Comparison of ENCODE assay signal across 8 cellular contexts in genomic region chr2:71157124-71157802, GRCh38. TPM values are rescaled to one million over a fixed set of nuclear protein-coding genes. Genes with fewer than 3 reads are reported as not detected.
A peak's percentile ranks its signal among the peaks of the same experiment; 100 is the strongest.
DNase-seq lines count a peak whose midpoint lies in the region; ATAC-seq and TF ChIP-seq lines count a peak whose summit lies in the region.

No MANE protein-coding gene starts in this region.

- H3K27ac ChIP-seq in upper lobe of right lung: no peak overlapping the region

- no peaks in the 10 kb centered on the region for H3K27me3 ChIP-seq in upper lobe of right lung

- peak; percentile 62 for TF ChIP-seq CTCF in upper lobe of right lung (IDR thresholded peaks at IDR 0.05)

- ATAC-seq in upper lobe of right lung (peak; percentile 83), HG03442 (IDR thresholded peaks at IDR 0.05; ENCODE audit: unreplicated experiment) (no peak)

- no peaks in the 10 kb centered on the region for H3K4me1 ChIP-seq in upper lobe of right lung

- intact Hi-C loops in head of caudate nucleus (cut with DNase I) (no loop called here), posterior cingulate gyrus (cut with DNase I) (loop anchor here (1.0 kb wide), 1 partner anchor 353 kb away; no protein-coding TSS in a partner anchor), upper lobe of right lung (cut with DNase I) (no loop called here)

- POLR2A ChIA-PET in HEK293T (lab: Yijun Ruan, JAX): interaction anchor here (1.0 to 1.1 kb wide), 2 partner anchors 89 to 175 kb away, joined by 3 read pairs; partner anchors contain the start of genes NAGK and ZNF638

- no peaks in the 10 kb centered on the region for H3K36me3 ChIP-seq in upper lobe of right lung

- CTCF ChIA-PET in HEK293T (lab: Yijun Ruan, JAX): interaction anchor here (0.7 to 3.7 kb wide), 5 partner anchors 9 to 348 kb away, joined by 3 to 11 read pairs (median 3); no protein-coding TSS in a partner anchor

- H3K9me3 ChIP-seq in upper lobe of right lung: no peaks in the 10 kb centered on the region

- no peak overlapping the region for H3K4me3 ChIP-seq in upper lobe of right lung

- peak; percentile 24 for DNase-seq in COLO829 (ENCODE audit: low spot score)
- DNase-seq in HEK293T (ENCODE audit: extremely low spot score): peak; percentile 76
- peak; percentile 56 for DNase-seq in activated naive CD4-positive, alpha-beta T cell treated with Interleukin-2 at 50 U/mL for 16 hours
- DNase-seq in head of caudate nucleus: peak; percentile 61 to 92 (median 78)
- peak in 9 of 10 donors; percentile 17 to 94 (median 75) for DNase-seq in posterior cingulate gyrus
- no peak for DNase-seq in upper lobe of right lung

TF ChIP-seq in HEK293T, 16 proteins besides CTCF, POLR2A, EP300 and RAD21:
- TF ChIP-seq LEF1 (IDR thresholded peaks at IDR 0.05; ENCODE audit: borderline replicate concordance) (no peak), FOXK2 (IDR thresholded peaks at IDR 0.05) (no peak), SP1 (IDR thresholded peaks at IDR 0.05) (no peak), ARNT (IDR thresholded peaks at IDR 0.05) (no peak), FOXA1 (IDR thresholded peaks at IDR 0.05) (no peak), NFRKB (IDR thresholded peaks at IDR 0.05) (no peak), PKNOX1 (IDR thresholded peaks at IDR 0.05) (no peak), TARDBP (IDR thresholded peaks at IDR 0.05) (no peak), CTBP1 (IDR thresholded peaks at IDR 0.05; ENCODE audit: borderline replicate concordance) (no peak), FOXM1 (IDR thresholded peaks at IDR 0.05; ENCODE audit: borderline replicate concordance) (no peak), L3MBTL2 (conservative IDR thresholded peaks at IDR 0.05) (no peak), BHLHE40 (IDR thresholded peaks at IDR 0.05; ENCODE audit: borderline replicate concordance) (no peak), SUZ12 (IDR thresholded peaks at IDR 0.05) (no peak), ELF4 (IDR thresholded peaks at IDR 0.05) (no peak), HDGF (IDR thresholded peaks at IDR 0.05; ENCODE audit: borderline replicate concordance) (no peak), ZNF384 (IDR thresholded peaks at IDR 0.05) (no peak)

TF ChIP-seq in PFSK-1, 5 proteins besides CTCF, POLR2A, EP300 and RAD21:
- no peak for TF ChIP-seq POLR2AphosphoS5 (IDR thresholded peaks at IDR 0.05; ENCODE audit: low read depth, low read length)
- TF ChIP-seq, protein P1, sequence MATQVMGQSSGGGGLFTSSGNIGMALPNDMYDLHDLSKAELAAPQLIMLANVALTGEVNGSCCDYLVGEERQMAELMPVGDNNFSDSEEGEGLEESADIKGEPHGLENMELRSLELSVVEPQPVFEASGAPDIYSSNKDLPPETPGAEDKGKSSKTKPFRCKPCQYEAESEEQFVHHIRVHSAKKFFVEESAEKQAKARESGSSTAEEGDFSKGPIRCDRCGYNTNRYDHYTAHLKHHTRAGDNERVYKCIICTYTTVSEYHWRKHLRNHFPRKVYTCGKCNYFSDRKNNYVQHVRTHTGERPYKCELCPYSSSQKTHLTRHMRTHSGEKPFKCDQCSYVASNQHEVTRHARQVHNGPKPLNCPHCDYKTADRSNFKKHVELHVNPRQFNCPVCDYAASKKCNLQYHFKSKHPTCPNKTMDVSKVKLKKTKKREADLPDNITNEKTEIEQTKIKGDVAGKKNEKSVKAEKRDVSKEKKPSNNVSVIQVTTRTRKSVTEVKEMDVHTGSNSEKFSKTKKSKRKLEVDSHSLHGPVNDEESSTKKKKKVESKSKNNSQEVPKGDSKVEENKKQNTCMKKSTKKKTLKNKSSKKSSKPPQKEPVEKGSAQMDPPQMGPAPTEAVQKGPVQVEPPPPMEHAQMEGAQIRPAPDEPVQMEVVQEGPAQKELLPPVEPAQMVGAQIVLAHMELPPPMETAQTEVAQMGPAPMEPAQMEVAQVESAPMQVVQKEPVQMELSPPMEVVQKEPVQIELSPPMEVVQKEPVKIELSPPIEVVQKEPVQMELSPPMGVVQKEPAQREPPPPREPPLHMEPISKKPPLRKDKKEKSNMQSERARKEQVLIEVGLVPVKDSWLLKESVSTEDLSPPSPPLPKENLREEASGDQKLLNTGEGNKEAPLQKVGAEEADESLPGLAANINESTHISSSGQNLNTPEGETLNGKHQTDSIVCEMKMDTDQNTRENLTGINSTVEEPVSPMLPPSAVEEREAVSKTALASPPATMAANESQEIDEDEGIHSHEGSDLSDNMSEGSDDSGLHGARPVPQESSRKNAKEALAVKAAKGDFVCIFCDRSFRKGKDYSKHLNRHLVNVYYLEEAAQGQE (IDR thresholded peaks at IDR 0.05; ENCODE audit: insufficient read depth in 1 of 2, low read depth in 2 of 2, low read length in 2 of 2): peak; percentile 18 to 77; a peak in 2 of 4 replicates

RNA-seq across cellular contexts. Expression of gene MPHOSPH10, which starts 26.8 kb away (rescaled TPM):
- polyA plus RNA-seq in PFSK-1 (2012; ENCODE audit: insufficient read length, low read depth): 31.2 TPM
- 27.9 TPM for total RNA-seq in upper lobe of right lung

RNA-seq across cellular contexts. Expression of gene MCEE, which starts 27.2 kb away (rescaled TPM):
- polyA plus RNA-seq in PFSK-1 (2012; ENCODE audit: insufficient read length, low read depth): 7.7 TPM
- 19.5 TPM for total RNA-seq in upper lobe of right lung
